ENCODE assay signal across 23 cellular contexts in genomic region chr2:25824718-25825117, GRCh38. TPM values are rescaled to one million over a fixed set of nuclear protein-coding genes. Genes with fewer than 3 reads are reported as not detected.
DNase-seq lines count a peak whose midpoint lies in the region; ATAC-seq, FAIRE-seq and TF ChIP-seq lines count a peak whose summit lies in the region.
"Had no signal": no experiment of that assay in that cellular context is flagged by ENCODE, and none has a peak within 500 bp of the region (broad histone marks: within the 10 kb centered on the region; RNA-seq: fewer than 3 reads in every experiment).

No MANE protein-coding gene starts in this region.

- H3K36me3 Mint-ChIP-seq in activated T-cell treated with anti-CD3 and anti-CD28 coated beads, Interleukin-2, amount 50 U/mL, for 72 hours (ENCODE audit: insufficient read depth in 2 of 2): peaks cover 3 to 12% of the 10 kb centered on the region in 2 donors
- peaks cover 2% of the 10 kb centered on the region for H3K36me3 Mint-ChIP-seq in T-helper 17 cell (ENCODE audit: low read depth)
- peaks cover 18 to 32% of the 10 kb centered on the region in 2 donors for H3K36me3 Mint-ChIP-seq in stimulated activated naive B cell treated with anti-CD40 and anti-IgM and Interleukin-4, amounts not matched to agents 10 μg/mL and 1 μg/mL and 100 μg/mL, for 72 hours

- intact Hi-C loops in GM12878 (cut with micrococcal nuclease; ENCODE audit: unreplicated experiment): no loop called here

- H3K27ac Mint-ChIP-seq in activated T-cell treated with anti-CD3 and anti-CD28 coated beads, Interleukin-2, amount 50 U/mL, for 72 hours: peak overlapping the region; percentile 69
- peak overlapping the region; percentile 81 for H3K27ac Mint-ChIP-seq in T-helper 17 cell
- H3K27ac Mint-ChIP-seq in stimulated activated naive B cell treated with anti-CD40 and anti-IgM and Interleukin-4, amounts not matched to agents 10 μg/mL and 1 μg/mL and 100 μg/mL, for 72 hours: peak overlapping the region; percentile 22
- H3K27ac Mint-ChIP-seq: nephron had no signal

- FAIRE-seq in GM12878 (lab: Jason Lieb, UNC): no peak

- no peak for TF ChIP-seq CTCF in GM12878 (IDR thresholded peaks at IDR 0.05 in 2 of 3, conservative IDR thresholded peaks at IDR 0.05 in 1 of 3; ENCODE audit: control insufficient read depth in 2 of 3, extremely low read depth in 1 of 3, insufficient read depth in 1 of 3, low read depth in 3 of 3, low read length in 3 of 3)
- TF ChIP-seq CTCF in GM10248 (IDR thresholded peaks at IDR 0.05; ENCODE audit: control extremely low read depth, extremely low read depth, low read depth, missing control alignments): no peak

- no peak for TF ChIP-seq POLR2A in GM12878 (IDR thresholded peaks at IDR 0.05; ENCODE audit: low read depth, low read length)

- SMC1A ChIA-PET in GM12878 (lab: Charles Lee; ENCODE audit: uncharacterized antibody, unreplicated experiment): interaction anchor here (0.8 to 2.0 kb wide), 9 partner anchors 10 to 125 kb away, joined by 3 to 10 read pairs (median 3); no protein-coding TSS in a partner anchor

- H3K4me3 Mint-ChIP-seq in activated T-cell treated with anti-CD3 and anti-CD28 coated beads, Interleukin-2, amount 50 U/mL, for 72 hours: peak overlapping the region; percentile 68 to 77
- H3K4me3 Mint-ChIP-seq in T-helper 17 cell: peak overlapping the region; percentile 34
- peak overlapping the region; percentile 13 to 58 for H3K4me3 Mint-ChIP-seq in stimulated activated naive B cell treated with anti-CD40 and anti-IgM and Interleukin-4, amounts not matched to agents 10 μg/mL and 1 μg/mL and 100 μg/mL, for 72 hours
- H3K4me3 Mint-ChIP-seq: nephron had no signal

- in situ Hi-C loops in GM12878 (cut with MboI): no loop called here

- ATAC-seq in activated T-cell treated with anti-CD3 and anti-CD28 coated beads, Interleukin-2, amount 50 U/mL, for 72 hours (replicated peaks in 1 of 2): peak in 1 of 2 donors; percentile 22
- ATAC-seq in T-helper 17 cell (no peak), GM12878 (peak; percentile 39)
- ATAC-seq in stimulated activated naive B cell treated with anti-CD40 and anti-IgM and Interleukin-4, amounts not matched to agents 10 μg/mL and 1 μg/mL and 100 μg/mL, for 72 hours (replicated peaks): peak; percentile 62 to 69
- ATAC-seq: HCT116, heart left ventricle, left colon, Panc1 had no signal

- H4K20me1 ChIP-seq in GM12878 (ENCODE audit: control insufficient read depth, insufficient read depth): no peaks in the 10 kb centered on the region

- RAD21 ChIA-PET in GM12878 (lab: Charles Lee; ENCODE audit: unreplicated experiment): interaction anchor here (0.7 to 1.4 kb wide), 2 partner anchors 28 to 36 kb away, joined by 3 read pairs; no protein-coding TSS in a partner anchor

- TF ChIP-seq EP300 in GM12878 (IDR thresholded peaks at IDR 0.05; ENCODE audit: borderline replicate concordance in 1 of 2, control insufficient read depth in 1 of 2, low read depth in 2 of 2, low read length in 2 of 2): no peak

- H3K27ac ChIP-seq in GM12878 (ENCODE audit: control insufficient read depth, insufficient read depth): no peak overlapping the region
- H3K27ac ChIP-seq: BLaER1 treated with 17β-estradiol and CSF1 and Interleukin-3, amounts not matched to agents 10 nM and 100 nM; dorsolateral prefrontal cortex; epithelial cell of prostate; sigmoid colon; testis; VCaP had no signal

- TF ChIP-seq RAD21 in GM12878 (IDR thresholded peaks at IDR 0.05; ENCODE audit: insufficient read depth, low read depth, low read length): no peak

- H3K79me2 ChIP-seq in GM12878 (ENCODE audit: control insufficient read depth, insufficient read depth, low read length): no peaks in the 10 kb centered on the region

- H3K4me3 ChIP-seq in GM12878: no peak overlapping the region
- H3K4me3 ChIP-seq: BLaER1 treated with 17β-estradiol and CSF1 and Interleukin-3, amounts not matched to agents 10 nM and 100 nM; heart left ventricle; sigmoid colon; testis had no signal

- no peaks in the 10 kb centered on the region for H3K27me3 ChIP-seq in GM12878 (replicated peaks in 1 of 2; ENCODE audit: control insufficient read depth in 2 of 2, insufficient read depth in 2 of 2, low read length in 1 of 2)
- H3K27me3 ChIP-seq: BLaER1 treated with 17β-estradiol and CSF1 and Interleukin-3, amounts not matched to agents 10 nM and 100 nM; dorsolateral prefrontal cortex; heart left ventricle; sigmoid colon; testis had no signal

- no peak overlapping the region for H3K9ac ChIP-seq in GM12878 (ENCODE audit: control insufficient read depth, insufficient read depth, low read length)
- H3K9ac ChIP-seq: BLaER1 treated with 17β-estradiol and CSF1 and Interleukin-3, amounts not matched to agents 10 nM and 100 nM had no signal

- CTCF ChIA-PET in GM12878 (lab: Yijun Ruan, JAX) (interaction anchor here (1.2 to 5.9 kb wide), 2 partner anchors 24 to 27 kb away, joined by 3 to 24 read pairs; no protein-coding TSS in a partner anchor), GM10248 (lab: Yijun Ruan, JAX) (interaction anchor here (1.2 to 1.8 kb wide), 4 partner anchors 9 to 25 kb away, joined by 3 to 5 read pairs (median 4); no protein-coding TSS in a partner anchor)

- no TSS peak for BruUV-seq in GM12878 (replicated peaks; lab: Mats Ljungman, UMichigan)

- H3K27me3 Mint-ChIP-seq in activated T-cell treated with anti-CD3 and anti-CD28 coated beads, Interleukin-2, amount 50 U/mL, for 72 hours (ENCODE audit: low read depth): no peaks in the 10 kb centered on the region
- no peaks in the 10 kb centered on the region for H3K27me3 Mint-ChIP-seq in T-helper 17 cell
- H3K27me3 Mint-ChIP-seq in stimulated activated naive B cell treated with anti-CD40 and anti-IgM and Interleukin-4, amounts not matched to agents 10 μg/mL and 1 μg/mL and 100 μg/mL, for 72 hours: no peaks in the 10 kb centered on the region

- no peak for DNase-seq in activated T-cell treated with anti-CD3 and anti-CD28 coated beads, Interleukin-2, amount 50 U/mL, for 72 hours
- no peak for DNase-seq in activated T-cell treated with anti-CD3 and anti-CD28 coated beads, Interleukin-2, amount 50 U/mL, for 48 hours
- no peak for DNase-seq in T-helper 17 cell
- DNase-seq in GM12878 (ENCODE audit: low read depth, low spot score): no peak
- no peak for DNase-seq in stimulated activated naive B cell treated with anti-CD40 and anti-IgM and Interleukin-4, amounts not matched to agents 10 μg/mL and 1 μg/mL and 100 μg/mL, for 72 hours
- no peak for DNase-seq in GM10248 (ENCODE audit: extremely low spot score)
- DNase-seq in NCI-H2227 treated with DMSO at 0.1 percent for 48 hours (lab: John Stamatoyannopoulos, UW): no peak
- no peak for DNase-seq in NCI-H128 (lab: John Stamatoyannopoulos, UW; ENCODE audit: unreplicated experiment)
- DNase-seq: anterior cingulate cortex, DMS 273 treated with DMSO at 0.1 percent for 48 hours, dorsolateral prefrontal cortex, heart left ventricle, IMR-90, left colon, NCI-H1417, sigmoid colon, testis had no signal

- no peaks in the 10 kb centered on the region for H3K9me3 ChIP-seq in T-helper 17 cell (ENCODE audit: control insufficient read depth, low read length, poor library complexity, severe bottlenecking)
- no peaks in the 10 kb centered on the region for H3K9me3 ChIP-seq in GM12878 (replicated peaks; ENCODE audit: control insufficient read depth, insufficient read depth, low read length)
- H3K9me3 ChIP-seq: BLaER1 treated with 17β-estradiol and CSF1 and Interleukin-3, amounts not matched to agents 10 nM and 100 nM; heart left ventricle; sigmoid colon; testis had no signal

- WGBS in GM12878 (ENCODE audit: insufficient coverage, insufficient replicate concordance, low lambda C conversion rate, missing lambda C conversion rate): 4% methylated on average over 1 of the region's 1 CpG

- POLR2A ChIA-PET in GM12878 (lab: Charles Lee): interaction anchor here (0.6 kb wide), 1 partner anchor 97 kb away, joined by 4 read pairs; no protein-coding TSS in a partner anchor
- POLR2A ChIA-PET in GM10248 (lab: Yijun Ruan, JAX): no interaction called here

- H3K4me1 Mint-ChIP-seq in activated T-cell treated with anti-CD3 and anti-CD28 coated beads, Interleukin-2, amount 50 U/mL, for 72 hours (ENCODE audit: low read depth): peaks cover 68% of the 10 kb centered on the region
- H3K4me1 Mint-ChIP-seq in T-helper 17 cell: peaks cover 38% of the 10 kb centered on the region
- H3K4me1 Mint-ChIP-seq in stimulated activated naive B cell treated with anti-CD40 and anti-IgM and Interleukin-4, amounts not matched to agents 10 μg/mL and 1 μg/mL and 100 μg/mL, for 72 hours: peaks cover 20 to 55% of the 10 kb centered on the region in 2 donors

- H3K4me1 ChIP-seq in GM12878 (ENCODE audit: control insufficient read depth, insufficient read depth, low read length): peaks cover 3% of the 10 kb centered on the region
- H3K4me1 ChIP-seq: BLaER1 treated with 17β-estradiol and CSF1 and Interleukin-3, amounts not matched to agents 10 nM and 100 nM; sigmoid colon; testis had no signal

- H3K36me3 ChIP-seq in GM12878 (ENCODE audit: control insufficient read depth in 2 of 2, insufficient read depth in 2 of 2, low read length in 1 of 2): no peaks in the 10 kb centered on the region; a peak in 1 of 4 replicates
- H3K36me3 ChIP-seq: heart left ventricle, sigmoid colon had no signal

- no peak overlapping the region for H2AFZ ChIP-seq in GM12878 (ENCODE audit: control insufficient read depth, low read depth, low read length)

- H3K4me2 ChIP-seq in GM12878 (ENCODE audit: control insufficient read depth, insufficient read depth): peak overlapping the region; percentile 35; the same call in 1 of the 2 replicates
- H3K4me2 ChIP-seq: BLaER1 treated with 17β-estradiol and CSF1 and Interleukin-3, amounts not matched to agents 10 nM and 100 nM had no signal

- no peaks in the 10 kb centered on the region for H3K9me3 Mint-ChIP-seq in activated T-cell treated with anti-CD3 and anti-CD28 coated beads, Interleukin-2, amount 50 U/mL, for 72 hours
- H3K9me3 Mint-ChIP-seq in stimulated activated naive B cell treated with anti-CD40 and anti-IgM and Interleukin-4, amounts not matched to agents 10 μg/mL and 1 μg/mL and 100 μg/mL, for 72 hours: no peaks in the 10 kb centered on the region

RNA-seq across cellular contexts. Expression of gene ASXL2, which starts 53.6 kb away (rescaled TPM):
- total RNA-seq in activated T-cell treated with anti-CD3 and anti-CD28 coated beads, Interleukin-2, amount 50 U/mL, for 72 hours: 10 to 100 TPM; 38.9 to 39.8 TPM
- total RNA-seq in T-helper 17 cell (10 to 100 TPM; 33.7 to 33.9 TPM), GM12878 (2014; rRNA removed) (6.2 and 6.5 TPM in 2 replicates), GM12878 (2014; rRNA removed; fragmentation: Illumina TruSeq; extraction: Trizol) (4.4 and 4.8 TPM in 2 replicates), GM12878 (2021) (17.7 TPM in 2 replicates)
- 15.2 and 16.1 TPM in 2 replicates for total RNA-seq in GM12878 (2013; cell fraction: nucleolus; rRNA removed)
- polyA plus RNA-seq in GM12878 (2011; ENCODE audit: low read depth): 2.5 TPM
- polyA plus RNA-seq in GM12878 (2011; rRNA removed) (10.6 and 11.3 TPM in 2 replicates), GM12878 (2014; fragmentation: Illumina TruSeq; extraction: Trizol) (9.9 TPM in 2 replicates), GM12878 (2014; fragmentation: Nextera tagmentation; extraction: Ambion mirVana) (1 to 10 TPM; 1.3 to 1.5 TPM), GM12878 (2014; rRNA removed) (5.3 and 6.7 TPM in 2 replicates), GM12878 (2016; fragmentation: Nextera tagmentation; extraction: Ambion mirVana) (1 to 10 TPM; 3.8 to 4.1 TPM)
- 6.4 and 7.2 TPM in 2 replicates for polyA plus RNA-seq in GM12878 (2011; cell fraction: cytosol; rRNA removed)
- polyA plus RNA-seq in GM12878 (2011; cell fraction: nucleus; rRNA removed): 7.5 and 8.1 TPM in 2 replicates
- polyA plus RNA-seq in GM12878 (2012): 3.8 and 5.3 TPM in 2 replicates
- 12.4 and 14.9 TPM in 2 replicates for polyA minus RNA-seq in GM12878 (2011; rRNA and poly(A)+ RNA removed)
- polyA minus RNA-seq in GM12878 (2011; cell fraction: cytosol; rRNA and poly(A)+ RNA removed): 6.5 TPM in 2 replicates
- polyA minus RNA-seq in GM12878 (2011; cell fraction: nucleus; rRNA and poly(A)+ RNA removed): 6.3 and 8.6 TPM in 2 replicates

Comparison
In these comparisons a context has a peak if more than half of its experiments do, and no peak if none do; other contexts are left out.
1. H3K27ac Mint-ChIP-seq: peak in every context shown above with its lines; median percentile 81 in T-helper 17 cell; 69 in activated T-cell treated with anti-CD3 and anti-CD28 coated beads, Interleukin-2, amount 50 U/mL, for 72 hours; 22 in stimulated activated naive B cell treated with anti-CD40 and anti-IgM and Interleukin-4, amounts not matched to agents 10 μg/mL and 1 μg/mL and 100 μg/mL, for 72 hours.